Comparison of ENCODE assay signal across 8 cellular contexts in the genomic region with DNA sequence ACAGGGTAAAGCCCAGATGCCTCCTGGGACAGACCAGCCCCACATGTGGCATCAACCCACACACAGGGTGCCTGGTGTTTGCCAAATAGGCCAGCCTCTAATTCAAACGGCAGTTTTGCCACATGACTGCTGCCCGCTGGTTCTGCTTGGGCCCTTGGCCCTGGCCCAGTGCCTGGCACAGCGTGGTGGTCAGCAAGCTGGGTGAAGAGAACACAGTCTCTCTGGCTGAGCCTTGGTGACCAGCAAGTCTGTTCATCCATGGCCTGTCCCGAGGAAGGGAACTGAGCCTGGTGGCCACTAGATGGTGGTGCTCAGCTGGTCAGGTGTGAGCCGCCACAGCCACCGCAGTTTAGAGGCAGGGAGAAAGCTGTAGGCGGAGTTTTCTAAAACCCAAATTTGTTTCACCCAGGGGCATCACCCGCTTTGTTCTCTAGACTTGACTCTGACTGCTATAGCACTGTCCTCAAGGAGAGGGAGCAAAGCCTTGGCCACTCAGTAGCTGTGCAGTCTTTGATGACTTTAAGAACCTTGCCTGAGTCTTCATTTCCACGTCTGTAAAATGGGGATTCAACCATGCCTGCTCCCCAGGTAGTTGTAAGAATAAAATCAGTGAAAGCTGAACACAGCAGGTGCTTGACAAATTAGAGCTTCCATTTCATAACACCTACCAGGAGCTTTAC. TPM values are rescaled to one million over a fixed set of nuclear protein-coding genes. Genes with fewer than 3 reads are reported as not detected.
DNase-seq lines count a peak whose midpoint lies in the region; ATAC-seq, FAIRE-seq and TF ChIP-seq lines count a peak whose summit lies in the region.

No MANE protein-coding gene starts in this region.

- H4K20me1 ChIP-seq in endothelial cell of umbilical vein (replicated peaks; ENCODE audit: control insufficient read depth, extremely low read depth, insufficient read depth, low read length): no peaks in the 10 kb centered on the region

- FAIRE-seq in A204.1 (lab: Jason Lieb, UNC) (peak; percentile 91), GM12892 (lab: Jason Lieb, UNC) (peak; percentile 98), endothelial cell of umbilical vein (lab: Jason Lieb, UNC) (peak; percentile 96)

- intact Hi-C loops in endothelial cell of umbilical vein (cut with micrococcal nuclease): loop anchor here (1.0 kb wide), 4 partner anchors 19 to 213 kb away; no protein-coding TSS in a partner anchor

- H3K36me3 ChIP-seq in endothelial cell of umbilical vein (ENCODE audit: control insufficient read depth in 2 of 2, extremely low read depth in 1 of 2, insufficient read depth in 2 of 2, low read length in 2 of 2): no peaks in the 10 kb centered on the region

- CTCF ChIA-PET in endothelial cell of umbilical vein (lab: Charles Lee): interaction anchor here (0.6 to 9.9 kb wide), 55 partner anchors 9 to 586 kb away, joined by 3 to 331 read pairs (median 5); a partner anchor contains a TSS

- BruUV-seq in endothelial cell of umbilical vein (replicated peaks; lab: Mats Ljungman, UMichigan): no TSS peak

- peaks cover 0 to 11% of the 10 kb centered on the region in 2 experiments for H3K27me3 ChIP-seq in endothelial cell of umbilical vein (ENCODE audit: control insufficient read depth in 2 of 2, insufficient read depth in 2 of 2, low read length in 2 of 2)

- POLR2A ChIA-PET in endothelial cell of umbilical vein (lab: Charles Lee): no interaction called here

- no peak overlapping the region for H3K27ac ChIP-seq in endothelial cell of umbilical vein (ENCODE audit: insufficient read depth, low read depth, low read length)

- no peaks in the 10 kb centered on the region for H3K79me2 ChIP-seq in endothelial cell of umbilical vein (ENCODE audit: control insufficient read depth, insufficient read depth, low read length)

- H3K9ac ChIP-seq in endothelial cell of umbilical vein (replicated peaks; ENCODE audit: extremely low read depth, insufficient read depth, low read length): no peak overlapping the region

- H3K9me1 ChIP-seq in endothelial cell of umbilical vein (replicated peaks; ENCODE audit: control insufficient read depth, extremely low read depth, insufficient read depth, low read length): no peaks in the 10 kb centered on the region

- no peak overlapping the region for H3K4me3 ChIP-seq in endothelial cell of umbilical vein (replicated peaks in 1 of 3; ENCODE audit: insufficient read depth in 1 of 3, low read depth in 1 of 3, low read length in 3 of 3)

- H3K9me3 ChIP-seq in endothelial cell of umbilical vein (replicated peaks; ENCODE audit: control insufficient read depth, insufficient read depth, low read length): no peaks in the 10 kb centered on the region

- ATAC-seq in HG03432 (IDR thresholded peaks at IDR 0.05; ENCODE audit: unreplicated experiment): peak; percentile 77

- peak; percentile 75 to 84 for TF ChIP-seq CTCF in endothelial cell of umbilical vein (IDR thresholded peaks at IDR 0.05; ENCODE audit: extremely low read depth in 1 of 2, insufficient read depth in 1 of 2, low read depth in 1 of 2, low read length in 2 of 2)

- dilution Hi-C loops in endothelial cell of umbilical vein (cut with MboI; ENCODE audit: extremely low pct_ligation_motif_present, low sequenced_read_pairs): no loop called here

- H3K4me2 ChIP-seq in endothelial cell of umbilical vein (ENCODE audit: insufficient read depth, low read length): no peak overlapping the region

- H3K4me1 ChIP-seq in endothelial cell of umbilical vein (ENCODE audit: control insufficient read depth, extremely low read depth, insufficient read depth, low read length): peaks cover 8% of the 10 kb centered on the region

- DNase-seq in GM12892 (ENCODE audit: insufficient read length) (peak; percentile 90), NOMO-1 treated with DMSO at 0.1 percent for 48 hours (lab: John Stamatoyannopoulos, UW; ENCODE audit: unreplicated experiment) (peak; percentile 58), endothelial cell of umbilical vein (ENCODE audit: low read depth, low spot score) (peak; percentile 76), midbrain (lab: John Stamatoyannopoulos, UW) (peak; percentile 84)
- DNase-seq in activated CD8-positive, alpha-beta memory T cell treated with anti-CD3 and anti-CD28 coated beads for 48 hours (ENCODE audit: low read depth in 2 of 3, low spot score in 2 of 3): peak in 2 of 3 experiments; percentile 25 to 27
- peak; percentile 17 for DNase-seq in stimulated activated CD8-positive, alpha-beta memory T cell treated with anti-CD3 and anti-CD28 coated beads, Interleukin-7, amount 100 ng/mL, for 1 hour (ENCODE audit: low read depth in 2 of 2)

- H2AFZ ChIP-seq in endothelial cell of umbilical vein (ENCODE audit: low read depth, low read length): no peak overlapping the region

- no peak for TF ChIP-seq POLR2A in GM12892 (IDR thresholded peaks at IDR 0.05; ENCODE audit: low read depth, low read length)
- no peak for TF ChIP-seq POLR2A in endothelial cell of umbilical vein (IDR thresholded peaks at IDR 0.05; ENCODE audit: low read depth, low read length)

TF ChIP-seq in endothelial cell of umbilical vein, 7 proteins besides CTCF, POLR2A, EP300 and RAD21:
- TF ChIP-seq GATA2 (IDR thresholded peaks at IDR 0.05; ENCODE audit: insufficient read depth, insufficient read length, low read depth, low read length) (no peak), MYC (IDR thresholded peaks at IDR 0.05; ENCODE audit: low read depth, low read length) (no peak)

RNA-seq across cellular contexts. Expression of a gene that starts 4.7 kb away (rescaled TPM):
- 0.19 TPM for polyA plus RNA-seq in GM12892 (2012; ENCODE audit: missing spikeins)
- total RNA-seq in endothelial cell of umbilical vein: 0.42 TPM in 1 of 2 replicates, not detected in the other
- polyA plus RNA-seq in endothelial cell of umbilical vein: 0.07 and 0.16 TPM in 2 replicates
- 0.04 and 0.06 TPM in 2 replicates for polyA plus RNA-seq in endothelial cell of umbilical vein (2011; cell fraction: cytosol; rRNA removed)
- not detected in 2 replicates for polyA plus RNA-seq in endothelial cell of umbilical vein (2011; cell fraction: nucleus; rRNA removed)
- 0.15 and 0.21 TPM in 2 replicates for polyA plus RNA-seq in endothelial cell of umbilical vein (2012)
- not detected in 2 replicates for polyA minus RNA-seq in endothelial cell of umbilical vein
- polyA minus RNA-seq in endothelial cell of umbilical vein (2011; cell fraction: cytosol; rRNA and poly(A)+ RNA removed): not detected
- polyA minus RNA-seq in endothelial cell of umbilical vein (2011; cell fraction: nucleus; rRNA and poly(A)+ RNA removed): 0.10 TPM in 1 of 2 replicates, not detected in the other

RNA-seq across cellular contexts. Expression of a gene that starts 20.8 kb away (rescaled TPM):
- polyA plus RNA-seq in GM12892 (2012; ENCODE audit: missing spikeins): 76.9 TPM
- total RNA-seq in endothelial cell of umbilical vein: 170 and 171 TPM in 2 replicates
- polyA plus RNA-seq in endothelial cell of umbilical vein: 118 and 125 TPM in 2 replicates
- polyA plus RNA-seq in endothelial cell of umbilical vein (2011; cell fraction: cytosol; rRNA removed): 100.0 and 122 TPM in 2 replicates
- polyA plus RNA-seq in endothelial cell of umbilical vein (2011; cell fraction: nucleus; rRNA removed): 181 and 232 TPM in 2 replicates
- polyA plus RNA-seq in endothelial cell of umbilical vein (2012): 170 and 194 TPM in 2 replicates
- 235 and 248 TPM in 2 replicates for polyA minus RNA-seq in endothelial cell of umbilical vein
- 116 TPM for polyA minus RNA-seq in endothelial cell of umbilical vein (2011; cell fraction: cytosol; rRNA and poly(A)+ RNA removed)
- 159 and 194 TPM in 2 replicates for polyA minus RNA-seq in endothelial cell of umbilical vein (2011; cell fraction: nucleus; rRNA and poly(A)+ RNA removed)

RNA-seq across cellular contexts. Expression of a gene that starts 27.5 kb away (rescaled TPM):
- 9.7 TPM for polyA plus RNA-seq in GM12892 (2012; ENCODE audit: missing spikeins)
- total RNA-seq in endothelial cell of umbilical vein: 48.4 and 50.3 TPM in 2 replicates
- 24.5 and 25.2 TPM in 2 replicates for polyA plus RNA-seq in endothelial cell of umbilical vein
- 18.5 and 19.1 TPM in 2 replicates for polyA plus RNA-seq in endothelial cell of umbilical vein (2011; cell fraction: cytosol; rRNA removed)
- 63.3 and 66.2 TPM in 2 replicates for polyA plus RNA-seq in endothelial cell of umbilical vein (2011; cell fraction: nucleus; rRNA removed)
- polyA plus RNA-seq in endothelial cell of umbilical vein (2012): 7.9 and 15.2 TPM in 2 replicates
- 27.0 and 27.5 TPM in 2 replicates for polyA minus RNA-seq in endothelial cell of umbilical vein
- polyA minus RNA-seq in endothelial cell of umbilical vein (2011; cell fraction: cytosol; rRNA and poly(A)+ RNA removed): 20.6 TPM
- polyA minus RNA-seq in endothelial cell of umbilical vein (2011; cell fraction: nucleus; rRNA and poly(A)+ RNA removed): 30.2 and 31.6 TPM in 2 replicates

RNA-seq across cellular contexts. Expression of a gene that starts 48.1 kb away (rescaled TPM):
- polyA plus RNA-seq in GM12892 (2012; ENCODE audit: missing spikeins): not detected
- 0.35 TPM in 2 replicates for total RNA-seq in endothelial cell of umbilical vein
- 0.72 and 0.75 TPM in 2 replicates for polyA plus RNA-seq in endothelial cell of umbilical vein
- polyA plus RNA-seq in endothelial cell of umbilical vein (2011; cell fraction: cytosol; rRNA removed): 0.22 and 0.34 TPM in 2 replicates
- not detected in 2 replicates for polyA plus RNA-seq in endothelial cell of umbilical vein (2011; cell fraction: nucleus; rRNA removed)
- 0.17 and 1.1 TPM in 2 replicates for polyA plus RNA-seq in endothelial cell of umbilical vein (2012)
- polyA minus RNA-seq in endothelial cell of umbilical vein: not detected in 2 replicates
- 1.7 TPM for polyA minus RNA-seq in endothelial cell of umbilical vein (2011; cell fraction: cytosol; rRNA and poly(A)+ RNA removed)
- not detected in 2 replicates for polyA minus RNA-seq in endothelial cell of umbilical vein (2011; cell fraction: nucleus; rRNA and poly(A)+ RNA removed)

Comparison
In these comparisons a context has a peak if more than half of its experiments do, and no peak if none do; other contexts are left out.
1. DNase-seq: peak in every context shown above with its lines; median percentile 90 in GM12892; 84 in midbrain; 76 in endothelial cell of umbilical vein; 58 in NOMO-1 treated with DMSO at 0.1 percent for 48 hours; 26 in activated CD8-positive, alpha-beta memory T cell treated with anti-CD3 and anti-CD28 coated beads for 48 hours; 17 in stimulated activated CD8-positive, alpha-beta memory T cell treated with anti-CD3 and anti-CD28 coated beads, Interleukin-7, amount 100 ng/mL, for 1 hour.